17 cellular contexts compared by ENCODE assay signal in the genomic region with DNA sequence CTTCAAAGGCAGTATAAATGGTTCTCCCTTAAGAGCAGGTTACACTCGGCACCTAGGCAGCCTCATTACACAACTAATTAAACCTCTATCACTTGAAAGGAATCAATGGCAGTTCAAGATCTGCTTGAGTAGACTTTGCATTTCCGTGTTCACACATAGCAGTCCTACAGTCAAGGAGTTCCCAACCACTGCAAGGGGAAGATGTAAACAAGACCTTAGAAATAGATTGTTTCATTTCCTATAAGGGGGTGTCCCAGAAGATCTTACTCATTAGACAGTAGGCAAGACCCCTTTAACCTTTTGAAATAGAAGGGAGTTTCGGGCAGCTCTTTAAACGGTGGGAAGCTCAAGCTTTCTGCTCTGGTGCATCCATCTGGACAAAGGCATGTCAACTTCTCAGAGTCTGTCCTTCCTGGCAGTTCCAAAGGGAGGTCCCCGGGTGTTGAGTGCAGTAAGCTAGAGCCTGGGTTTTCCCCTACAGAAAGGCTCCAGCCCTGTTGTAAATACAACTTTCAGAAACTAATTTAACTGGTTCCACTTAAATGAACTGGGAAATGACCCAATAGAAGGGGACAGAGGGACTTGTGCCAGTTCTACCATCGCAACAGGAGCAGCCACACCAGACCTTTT.
A peak's percentile ranks its signal among the peaks of the same experiment; 100 is the strongest.
DNase-seq lines count a peak whose midpoint lies in the region; ATAC-seq lines count a peak whose summit lies in the region.
"Had no signal": no experiment of that assay in that cellular context is flagged by ENCODE, and none has a peak within 500 bp of the region (broad histone marks: within the 10 kb centered on the region; RNA-seq: fewer than 3 reads in every experiment).

No MANE protein-coding gene starts in this region.

- H3K9me3 ChIP-seq in T-helper 17 cell (ENCODE audit: control insufficient read depth, low read length, poor library complexity, severe bottlenecking) (no peaks in the 10 kb centered on the region), neuronal stem cell (replicated peaks in 1 of 2; ENCODE audit: control insufficient read depth in 2 of 2, insufficient read depth in 1 of 2, low read depth in 1 of 2, low read length in 2 of 2) (no peaks in the 10 kb centered on the region)
- H3K9me3 ChIP-seq: thoracic aorta had no signal

- H3K27ac Mint-ChIP-seq in stimulated activated memory B cell treated with anti-CD40 and anti-IgM and Interleukin-4, amounts not matched to agents 10 μg/mL and 1 μg/mL and 100 μg/mL, for 72 hours: no peak overlapping the region
- H3K27ac Mint-ChIP-seq in T-helper 17 cell: no peak overlapping the region
- H3K27ac Mint-ChIP-seq: activated CD4-positive, alpha-beta T cell treated with anti-CD3 and anti-CD28 coated beads, Interleukin-2, amount 10 ng/mL, durations not matched to agents 24 days and 14 days; effector memory CD8-positive, alpha-beta T cell had no signal

- no peak overlapping the region for H2BK120ac ChIP-seq in neuronal stem cell (ENCODE audit: low read depth, low read length)

- DNase-seq in T-helper 17 cell (no peak), NCI-H1436 (lab: John Stamatoyannopoulos, UW) (no peak), CD1c-positive myeloid dendritic cell (ENCODE audit: extremely low spot score) (no peak), neuronal stem cell (ENCODE audit: low spot score) (no peak)
- DNase-seq: activated CD4-positive, alpha-beta T cell treated with anti-CD3 and anti-CD28 coated beads, Interleukin-2, amount 10 ng/mL, durations not matched to agents 24 days and 14 days; effector memory CD8-positive, alpha-beta T cell; glutamatergic neuron; left cardiac atrium; NCI-H1930 had no signal

- H2BK15ac ChIP-seq in neuronal stem cell (ENCODE audit: low read length): no peak overlapping the region

- no peaks in the 10 kb centered on the region for H3K36me3 Mint-ChIP-seq in stimulated activated memory B cell treated with anti-CD40 and anti-IgM and Interleukin-4, amounts not matched to agents 10 μg/mL and 1 μg/mL and 100 μg/mL, for 72 hours
- no peaks in the 10 kb centered on the region for H3K36me3 Mint-ChIP-seq in T-helper 17 cell (ENCODE audit: low read depth)

- no peaks in the 10 kb centered on the region for H3K79me1 ChIP-seq in neuronal stem cell (ENCODE audit: low read depth, low read length)

- no peak overlapping the region for H2AK5ac ChIP-seq in neuronal stem cell (ENCODE audit: low read depth, low read length)

- H3K27me3 ChIP-seq in neuronal stem cell (ENCODE audit: control insufficient read depth in 3 of 3, insufficient read depth in 3 of 3, low read depth in 1 of 3, low read length in 3 of 3): peaks cover 0 to 50% (median 0%) of the 10 kb centered on the region in 3 experiments

- no peak overlapping the region for H4K8ac ChIP-seq in neuronal stem cell (ENCODE audit: low read depth, low read length)

- H3K36me3 ChIP-seq in neuronal stem cell (replicated peaks in 1 of 2; ENCODE audit: control insufficient read depth in 2 of 2, insufficient read depth in 2 of 2, low read length in 2 of 2): no peaks in the 10 kb centered on the region
- H3K36me3 ChIP-seq: thoracic aorta had no signal

- no peak overlapping the region for H3K9ac ChIP-seq in neuronal stem cell (ENCODE audit: low read depth, low read length, poor library complexity)

- WGBS in neuronal stem cell (ENCODE audit: extremely low coverage in 2 of 2, insufficient read length in 2 of 2, insufficient replicate concordance in 1 of 2), 2 donors: no CpG with 5 or more reads among the region's 6 CpGs

- peak; percentile 62 for ATAC-seq in GM19035 (IDR thresholded peaks at IDR 0.05; ENCODE audit: unreplicated experiment)
- ATAC-seq in HG02610 (IDR thresholded peaks at IDR 0.05; ENCODE audit: unreplicated experiment): peak; percentile 83
- peak; percentile 85 for ATAC-seq in HG03432 (IDR thresholded peaks at IDR 0.05; ENCODE audit: unreplicated experiment)
- peak; percentile 85 for ATAC-seq in stimulated activated memory B cell treated with anti-CD40 and anti-IgM and Interleukin-4, amounts not matched to agents 10 μg/mL and 1 μg/mL and 100 μg/mL, for 72 hours
- no peak for ATAC-seq in T-helper 17 cell
- ATAC-seq: effector memory CD8-positive, alpha-beta T cell; HCT116; left cardiac atrium had no signal

- H2BK12ac ChIP-seq in neuronal stem cell (ENCODE audit: low read length): no peak overlapping the region

- H4K91ac ChIP-seq in neuronal stem cell (ENCODE audit: low read depth, low read length, poor library complexity): no peak overlapping the region

- H3K27ac ChIP-seq in neuronal stem cell (replicated peaks; ENCODE audit: low read length): no peak overlapping the region
- H3K27ac ChIP-seq: thoracic aorta had no signal

- no peaks in the 10 kb centered on the region for H3K4me1 ChIP-seq in neuronal stem cell (ENCODE audit: control insufficient read depth in 2 of 2, insufficient read depth in 1 of 2, low read depth in 1 of 2, low read length in 2 of 2)

- no peak overlapping the region for H3K4me2 ChIP-seq in neuronal stem cell (ENCODE audit: insufficient read depth, low read length, poor library complexity, severe bottlenecking)

- peaks cover 37% of the 10 kb centered on the region for H3K4me1 Mint-ChIP-seq in stimulated activated memory B cell treated with anti-CD40 and anti-IgM and Interleukin-4, amounts not matched to agents 10 μg/mL and 1 μg/mL and 100 μg/mL, for 72 hours
- no peaks in the 10 kb centered on the region for H3K4me1 Mint-ChIP-seq in T-helper 17 cell
- H3K4me1 Mint-ChIP-seq: neural crest cell had no signal

- H3K14ac ChIP-seq in neuronal stem cell (ENCODE audit: low read length): no peak overlapping the region

- no peaks in the 10 kb centered on the region for H3K9me3 Mint-ChIP-seq in stimulated activated memory B cell treated with anti-CD40 and anti-IgM and Interleukin-4, amounts not matched to agents 10 μg/mL and 1 μg/mL and 100 μg/mL, for 72 hours
- H3K9me3 Mint-ChIP-seq: activated CD4-positive, alpha-beta T cell treated with anti-CD3 and anti-CD28 coated beads, Interleukin-2, amount 10 ng/mL, durations not matched to agents 24 days and 14 days; effector memory CD8-positive, alpha-beta T cell; neural crest cell had no signal

- no peak overlapping the region for H2AFZ ChIP-seq in neuronal stem cell (ENCODE audit: low read length)

- no peak overlapping the region for H2BK5ac ChIP-seq in neuronal stem cell (ENCODE audit: low read length)

- no peaks in the 10 kb centered on the region for H3K27me3 Mint-ChIP-seq in stimulated activated memory B cell treated with anti-CD40 and anti-IgM and Interleukin-4, amounts not matched to agents 10 μg/mL and 1 μg/mL and 100 μg/mL, for 72 hours
- peaks cover 28% of the 10 kb centered on the region for H3K27me3 Mint-ChIP-seq in T-helper 17 cell

- no peak overlapping the region for H3K18ac ChIP-seq in neuronal stem cell (ENCODE audit: low read length)

- no peak overlapping the region for H3K4ac ChIP-seq in neuronal stem cell (ENCODE audit: low read length)

- H3K4me3 Mint-ChIP-seq in stimulated activated memory B cell treated with anti-CD40 and anti-IgM and Interleukin-4, amounts not matched to agents 10 μg/mL and 1 μg/mL and 100 μg/mL, for 72 hours: no peak overlapping the region
- H3K4me3 Mint-ChIP-seq in T-helper 17 cell: no peak overlapping the region
- H3K4me3 Mint-ChIP-seq: activated CD4-positive, alpha-beta T cell treated with anti-CD3 and anti-CD28 coated beads, Interleukin-2, amount 10 ng/mL, durations not matched to agents 24 days and 14 days; effector memory CD8-positive, alpha-beta T cell; neural crest cell had no signal

- H3K4me3 ChIP-seq in neuronal stem cell (ENCODE audit: low read length in 2 of 2): no peak overlapping the region
- H3K4me3 ChIP-seq: skin epidermis, thoracic aorta had no signal

- H3K23ac ChIP-seq in neuronal stem cell (ENCODE audit: low read depth, low read length, poor library complexity): no peak overlapping the region
